8 cellular contexts compared by ENCODE assay signal in the genomic region with DNA sequence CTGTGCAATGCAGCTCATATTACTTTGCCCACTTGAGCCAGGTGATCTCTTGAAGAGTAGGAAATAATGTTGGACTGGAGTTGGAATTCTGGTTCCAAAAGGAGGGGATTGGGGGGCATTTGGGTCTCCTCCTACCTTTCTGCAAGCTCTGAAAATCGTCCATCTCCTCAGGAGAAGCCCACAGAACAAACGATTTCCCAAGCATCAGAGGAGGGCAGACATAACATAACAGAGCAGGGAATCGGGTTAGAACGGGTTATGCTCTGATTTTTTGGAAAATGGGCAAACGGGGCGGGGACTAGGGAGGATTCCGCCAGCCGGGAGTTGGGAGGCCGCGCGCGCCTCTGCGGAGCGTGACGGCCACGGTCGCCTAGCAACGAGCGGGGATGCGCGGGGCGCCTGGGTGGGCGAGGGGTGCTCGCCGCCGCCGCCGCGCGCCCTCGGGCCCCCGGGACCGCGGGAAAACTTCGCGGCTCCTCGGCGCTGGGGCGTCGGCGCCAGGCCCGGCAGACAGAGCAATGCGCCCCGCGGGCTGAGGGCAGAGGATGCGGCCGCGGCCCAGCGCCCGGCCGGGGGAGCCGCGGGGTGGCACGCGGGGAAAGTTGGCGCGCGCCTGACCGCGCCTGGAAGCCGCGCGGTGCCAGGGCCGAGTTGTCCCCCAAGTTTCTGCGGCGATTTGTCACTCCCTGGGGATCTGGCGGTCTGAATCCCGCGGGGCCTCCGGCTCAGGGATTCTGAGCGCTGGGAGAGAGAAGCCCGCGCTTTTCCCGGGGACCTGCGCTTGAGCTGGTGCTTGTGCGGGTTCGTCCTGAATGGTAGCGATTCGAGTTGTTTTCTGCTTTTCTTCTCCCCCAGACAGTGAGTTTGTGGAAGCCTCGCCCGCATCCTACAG. TPM values are rescaled to one million over a fixed set of nuclear protein-coding genes. Genes with fewer than 3 reads are reported as not detected.
DNase-seq lines count a peak whose midpoint lies in the region; ATAC-seq and TF ChIP-seq lines count a peak whose summit lies in the region.

No MANE protein-coding gene starts in this region.

- H3K4me3 Mint-ChIP-seq in activated naive CD4-positive, alpha-beta T cell treated with anti-CD3 and anti-CD28 coated beads for 36 hours, result peak overlapping the region; percentile 68
- H3K4me3 Mint-ChIP-seq in stimulated activated effector memory CD8-positive, alpha-beta T cell treated with anti-CD3 and anti-CD28 coated beads, Interleukin-12 subunit alpha, Interleukin-12 subunit beta, amount 100 ng/mL, for 72 hours, result peak overlapping the region; percentile 12

- no peaks in the 10 kb centered on the region for H4K20me1 ChIP-seq in mammary epithelial cell (ENCODE audit: insufficient read depth, low read length)

- no peak for ATAC-seq in stimulated activated effector memory CD8-positive, alpha-beta T cell treated with anti-CD3 and anti-CD28 coated beads, Interleukin-12 subunit alpha, Interleukin-12 subunit beta, amount 100 ng/mL, for 72 hours
- no peak for ATAC-seq in GM18861 (IDR thresholded peaks at IDR 0.05; ENCODE audit: unreplicated experiment)

- dilution Hi-C loops in mammary epithelial cell (cut with HindIII; ENCODE audit: low sequenced_read_pairs), result no loop called here

- no peak overlapping the region for H3K27ac Mint-ChIP-seq in activated naive CD4-positive, alpha-beta T cell treated with anti-CD3 and anti-CD28 coated beads for 36 hours
- no peak overlapping the region for H3K27ac Mint-ChIP-seq in stimulated activated effector memory CD8-positive, alpha-beta T cell treated with anti-CD3 and anti-CD28 coated beads, Interleukin-12 subunit alpha, Interleukin-12 subunit beta, amount 100 ng/mL, for 72 hours

- DNase-seq in activated naive CD4-positive, alpha-beta T cell treated with anti-CD3 and anti-CD28 coated beads for 36 hours, result peak; percentile 9
- no peak for DNase-seq in activated naive CD4-positive, alpha-beta T cell (lab: John Stamatoyannopoulos, UW)
- peak; percentile 39 for DNase-seq in NCI-H345 treated with DMSO at 0.1 percent for 48 hours (lab: John Stamatoyannopoulos, UW; ENCODE audit: unreplicated experiment)
- no peak for DNase-seq in mammary epithelial cell
- DNase-seq in kidney epithelial cell (ENCODE audit: low read depth), result no peak
- DNase-seq in stimulated activated effector memory CD8-positive, alpha-beta T cell treated with anti-CD3 and anti-CD28 coated beads, Interleukin-12 subunit alpha, Interleukin-12 subunit beta, amount 100 ng/mL, for 72 hours (ENCODE audit: low spot score in 2 of 2), result no peak
- no peak for DNase-seq in KG1 (lab: John Stamatoyannopoulos, UW)

- peaks cover 90% of the 10 kb centered on the region for H3K79me2 ChIP-seq in mammary epithelial cell (ENCODE audit: insufficient read depth, low read length)

- H3K36me3 Mint-ChIP-seq in activated naive CD4-positive, alpha-beta T cell treated with anti-CD3 and anti-CD28 coated beads for 36 hours (ENCODE audit: low read depth), result no peaks in the 10 kb centered on the region
- H3K36me3 Mint-ChIP-seq in stimulated activated effector memory CD8-positive, alpha-beta T cell treated with anti-CD3 and anti-CD28 coated beads, Interleukin-12 subunit alpha, Interleukin-12 subunit beta, amount 100 ng/mL, for 72 hours, result no peaks in the 10 kb centered on the region

- 3% methylated on average over 27 of the region's 81 CpGs for WGBS in mammary epithelial cell (ENCODE audit: low coverage, missing lambda C conversion rate)

- peaks cover 27% of the 10 kb centered on the region for H3K27me3 Mint-ChIP-seq in activated naive CD4-positive, alpha-beta T cell treated with anti-CD3 and anti-CD28 coated beads for 36 hours (ENCODE audit: low read depth)

- peaks cover 15% of the 10 kb centered on the region for H3K36me3 ChIP-seq in mammary epithelial cell (ENCODE audit: insufficient read depth, low read length)
- H3K36me3 ChIP-seq in kidney epithelial cell (ENCODE audit: control insufficient read depth, insufficient read depth, low read length), result no peaks in the 10 kb centered on the region

- H3K9me3 Mint-ChIP-seq in activated naive CD4-positive, alpha-beta T cell treated with anti-CD3 and anti-CD28 coated beads for 36 hours, result no peaks in the 10 kb centered on the region
- no peaks in the 10 kb centered on the region for H3K9me3 Mint-ChIP-seq in stimulated activated effector memory CD8-positive, alpha-beta T cell treated with anti-CD3 and anti-CD28 coated beads, Interleukin-12 subunit alpha, Interleukin-12 subunit beta, amount 100 ng/mL, for 72 hours

- BruUV-seq in mammary epithelial cell (replicated peaks; lab: Mats Ljungman, UMichigan), result no TSS peak

- CTCF ChIA-PET in activated naive CD4-positive, alpha-beta T cell treated with anti-CD3 and anti-CD28 coated beads for 36 hours (lab: Charles Lee), result interaction anchor here (0.9 to 2.1 kb wide), 2 partner anchors 15 to 18 kb away, joined by 3 to 5 read pairs; no protein-coding TSS in a partner anchor
- CTCF ChIA-PET in mammary epithelial cell (lab: Charles Lee; ENCODE audit: low non-redundant PET), result interaction anchor here (0.6 to 0.8 kb wide), 2 partner anchors 26 to 118 kb away, joined by 5 to 6 read pairs; no protein-coding TSS in a partner anchor

- H3K4me3 ChIP-seq in mammary epithelial cell (replicated peaks in 1 of 3; ENCODE audit: insufficient read depth in 1 of 3, low read depth in 2 of 3, low read length in 3 of 3) (peak overlapping the region; percentile 34 to 45 (median 39)), kidney epithelial cell (ENCODE audit: low read depth, low read length) (peak overlapping the region; percentile 43)

- TF ChIP-seq CTCF in mammary epithelial cell (conservative IDR thresholded peaks at IDR 0.05 in 1 of 2, IDR thresholded peaks at IDR 0.05 in 1 of 2; ENCODE audit: extremely low read depth in 1 of 2, insufficient read depth in 1 of 2, low read depth in 1 of 2, low read length in 2 of 2) (no peak), kidney epithelial cell (IDR thresholded peaks at IDR 0.05; ENCODE audit: insufficient read depth, low read length, poor library complexity, severe bottlenecking) (no peak)

- peaks cover 12% of the 10 kb centered on the region for H3K4me1 Mint-ChIP-seq in activated naive CD4-positive, alpha-beta T cell treated with anti-CD3 and anti-CD28 coated beads for 36 hours (ENCODE audit: low read depth)
- H3K4me1 Mint-ChIP-seq in stimulated activated effector memory CD8-positive, alpha-beta T cell treated with anti-CD3 and anti-CD28 coated beads, Interleukin-12 subunit alpha, Interleukin-12 subunit beta, amount 100 ng/mL, for 72 hours, result no peaks in the 10 kb centered on the region

- H3K27ac ChIP-seq in mammary epithelial cell (ENCODE audit: insufficient read depth, low read depth, low read length), result peak overlapping the region; percentile 84

- H2AFZ ChIP-seq in mammary epithelial cell (ENCODE audit: low read depth, low read length), result peak overlapping the region; percentile 33

- H3K9ac ChIP-seq in mammary epithelial cell (ENCODE audit: insufficient read depth, low read length), result peak overlapping the region; percentile 89

- H3K9me3 ChIP-seq in mammary epithelial cell (replicated peaks; ENCODE audit: insufficient read depth, low read length), result no peaks in the 10 kb centered on the region

- H3K4me2 ChIP-seq in mammary epithelial cell (ENCODE audit: insufficient read depth, low read depth, low read length), result peak overlapping the region; percentile 93

- in situ Hi-C loops in mammary epithelial cell (cut with MboI; ENCODE audit: low sequenced_read_pairs in 2 of 2), result no loop called here

- H3K4me1 ChIP-seq in mammary epithelial cell (ENCODE audit: insufficient read depth, low read length), result peaks cover 48% of the 10 kb centered on the region

- intact Hi-C loops in activated naive CD4-positive, alpha-beta T cell treated with anti-CD3 and anti-CD28 coated beads for 36 hours (cut with micrococcal nuclease), result loop anchor here (2.0 kb wide), 2 partner anchors 22 to 222 kb away; no protein-coding TSS in a partner anchor
- intact Hi-C loops in mammary epithelial cell (cut with micrococcal nuclease), result no loop called here

- no peaks in the 10 kb centered on the region for H3K27me3 ChIP-seq in mammary epithelial cell (ENCODE audit: insufficient read depth, low read length)
- peaks cover 2% of the 10 kb centered on the region for H3K27me3 ChIP-seq in kidney epithelial cell (ENCODE audit: control insufficient read depth, insufficient read depth, low read length)

RNA-seq across cellular contexts. Expression of a gene that starts 27.8 kb away (rescaled TPM):
- 1 to 10 TPM in 1 of 2 experiments, under 1 TPM in 1; 0.43 to 1.0 TPM for total RNA-seq in activated naive CD4-positive, alpha-beta T cell treated with anti-CD3 and anti-CD28 coated beads for 36 hours
- total RNA-seq in mammary epithelial cell (100 to 1,000 TPM; 181 to 201 TPM), kidney epithelial cell (48.8 TPM in 2 replicates)
- 87.4 TPM for polyA plus RNA-seq in mammary epithelial cell
- 304 TPM for polyA minus RNA-seq in mammary epithelial cell

Comparison
In these comparisons a context has a peak if more than half of its experiments do, and no peak if none do; other contexts are left out.
1. DNase-seq: peak in activated naive CD4-positive, alpha-beta T cell treated with anti-CD3 and anti-CD28 coated beads for 36 hours (single experiment) and NCI-H345 treated with DMSO at 0.1 percent for 48 hours (single experiment); none in activated naive CD4-positive, alpha-beta T cell (0 of 4), mammary epithelial cell (single experiment), kidney epithelial cell (single experiment), stimulated activated effector memory CD8-positive, alpha-beta T cell treated with anti-CD3 and anti-CD28 coated beads, Interleukin-12 subunit alpha, Interleukin-12 subunit beta, amount 100 ng/mL, for 72 hours (0 of 2) and KG1 (single experiment).
2. RNA of a gene that starts 27.8 kb away (total RNA-seq): 181 to 201 TPM in mammary epithelial cell and 48.8 TPM in kidney epithelial cell; 0.43 to 1.0 TPM in activated naive CD4-positive, alpha-beta T cell treated with anti-CD3 and anti-CD28 coated beads for 36 hours; every median in the first group is over 10 times any median in the second.